Comparison of ENCODE assay signal across 9 cellular contexts in genomic region chr1:94383966-94384408, GRCh38. TPM values are rescaled to one million over a fixed set of nuclear protein-coding genes. Genes with fewer than 3 reads are reported as not detected.
DNase-seq lines count a peak whose midpoint lies in the region; ATAC-seq, FAIRE-seq and TF ChIP-seq lines count a peak whose summit lies in the region.
"Had no signal": no experiment of that assay in that cellular context is flagged by ENCODE, and none has a peak within 500 bp of the region (broad histone marks: within the 10 kb centered on the region; RNA-seq: fewer than 3 reads in every experiment).

No MANE protein-coding gene starts in this region.

- intact Hi-C loops in HepG2 (cut with micrococcal nuclease; ENCODE audit: unreplicated experiment), result loop anchor here (1.0 to 2.0 kb wide), 3 partner anchors 29 to 43 kb away; no protein-coding TSS in a partner anchor

- H3K9me3 Mint-ChIP-seq in T-cell, result peaks cover 0 to 5% (median 2%) of the 10 kb centered on the region in 3 donors

- H2AFZ ChIP-seq in HepG2 (ENCODE audit: low read length), result no peak overlapping the region

- peak overlapping the region; percentile 98 for H3K9ac ChIP-seq in HepG2 (ENCODE audit: insufficient read depth, low read depth, low read length)

- peak; percentile 81 to 98; a peak in 3 of 4 replicates for TF ChIP-seq EP300 in HepG2 (IDR thresholded peaks at IDR 0.05; ENCODE audit: low read depth in 2 of 2, low read length in 2 of 2)
- TF ChIP-seq EP300 in HepG2 (CRISPR knock-in tag; IDR thresholded peaks at IDR 0.05; ENCODE audit: borderline replicate concordance), result peak; percentile 93

- POLR2A ChIA-PET in T-cell (lab: Charles Lee), result no interaction called here
- POLR2A ChIA-PET in HepG2 (lab: Yijun Ruan, JAX), result interaction anchor here (0.9 to 2.6 kb wide), 13 partner anchors 9 to 340 kb away, joined by 3 to 61 read pairs (median 6); partner anchors contain the start of genes ABCD3 and ARHGAP29

- TF ChIP-seq CTCF in HepG2 (CRISPR knock-in tag; IDR thresholded peaks at IDR 0.05), result no peak

- DNase-seq in COLO668 (lab: John Stamatoyannopoulos, UW; ENCODE audit: unreplicated experiment), result peak; percentile 22
- DNase-seq in T-cell, result no peak
- DNase-seq in HepG2 (ENCODE audit: low spot score), result peak; percentile 99
- no peak for DNase-seq in NCI-H524 (lab: John Stamatoyannopoulos, UW)
- no peak for DNase-seq in Ammon's horn (ENCODE audit: low spot score)
- DNase-seq: stimulated activated CD4-positive, alpha-beta T cell treated with anti-CD3 and anti-CD28 coated beads, Interleukin-2, amount 100 ng/mL, for 48 hours had no signal

- peaks cover under 1% of the 10 kb centered on the region; the same call in 1 of the 2 replicates for H3K9me3 ChIP-seq in HepG2 (ENCODE audit: low read length)

- no peak for TF ChIP-seq RAD21 in HepG2 (CRISPR knock-in tag; IDR thresholded peaks at IDR 0.05)

- H3K27ac Mint-ChIP-seq in T-cell, result peak overlapping the region; percentile 28 to 64

- peak; percentile 63 to 89 for TF ChIP-seq POLR2A in HepG2 (IDR thresholded peaks at IDR 0.05; ENCODE audit: insufficient read depth in 1 of 2, low read depth in 2 of 2, low read length in 2 of 2)

- H3K4me1 ChIP-seq in HepG2 (ENCODE audit: insufficient read depth, low read length), result peaks cover 92% of the 10 kb centered on the region

- H3K27ac ChIP-seq in HepG2 (ENCODE audit: extremely low read length, insufficient read depth, low read length), result peak overlapping the region; percentile 100

- H3K4me3 ChIP-seq in HepG2 (replicated peaks in 1 of 3; ENCODE audit: insufficient read depth in 1 of 3, low read depth in 2 of 3, low read length in 3 of 3), result peak overlapping the region; percentile 20 to 63 (median 51); a peak in 2 of 6 replicates

- in situ Hi-C loops in HepG2 (cut with HindIII; ENCODE audit: extremely low pct_ligation_motif_present, low pct_unique_long_range_greater_than_20kb), result no loop called here

- peak overlapping the region; percentile 100 for H3K4me2 ChIP-seq in HepG2 (ENCODE audit: low read depth, low read length)

- H3K79me2 ChIP-seq in HepG2 (ENCODE audit: insufficient read depth, low read length), result no peaks in the 10 kb centered on the region

- WGBS in HepG2 (ENCODE audit: low lambda C conversion rate), result 0% methylated on average over 4 of the region's 4 CpGs

- H3K27me3 ChIP-seq in HepG2 (ENCODE audit: control insufficient read depth in 1 of 2, insufficient read depth in 2 of 2, low read length in 2 of 2), result no peaks in the 10 kb centered on the region; a peak in 1 of 5 replicates

- CTCF ChIA-PET in T-cell (lab: Charles Lee) (no interaction called here), HepG2 (lab: Yijun Ruan, JAX; ENCODE audit: low intra/inter-chr PET ratio, low total read pairs) (no interaction called here)

- ATAC-seq in GM21515 (IDR thresholded peaks at IDR 0.05; ENCODE audit: unreplicated experiment) (peak; percentile 64), T-cell (replicated peaks in 1 of 4) (no peak), HepG2 (peak; percentile 92), GM21526 (IDR thresholded peaks at IDR 0.05; ENCODE audit: low FRiP score, unreplicated experiment) (no peak), HG03521 (IDR thresholded peaks at IDR 0.05; ENCODE audit: unreplicated experiment) (no peak)

- FAIRE-seq in HepG2 (lab: Jason Lieb, UNC), result peak; percentile 99

- no peaks in the 10 kb centered on the region for H3K36me3 Mint-ChIP-seq in T-cell

- BruUV-seq in HepG2 (replicated peaks; lab: Mats Ljungman, UMichigan), result no TSS peak

- H3K4me3 Mint-ChIP-seq in T-cell, result peak overlapping the region in 1 of 3 donors; percentile 53

- no peaks in the 10 kb centered on the region for H4K20me1 ChIP-seq in HepG2 (ENCODE audit: insufficient read depth, low read length)

- H3K4me1 Mint-ChIP-seq in T-cell, result peaks cover 21 to 26% (median 22%) of the 10 kb centered on the region in 3 donors

- no peaks in the 10 kb centered on the region for H3K36me3 ChIP-seq in HepG2 (replicated peaks in 1 of 2; ENCODE audit: control insufficient read depth in 1 of 2, insufficient read depth in 2 of 2, low read length in 2 of 2)

- H3K27me3 Mint-ChIP-seq in T-cell, result peaks cover 0 to 3% of the 10 kb centered on the region in 2 donors

TF ChIP-seq in HepG2, 621 proteins besides CTCF, POLR2A, EP300 and RAD21 (continues in another document):
- TF ChIP-seq HOXA3 (CRISPR knock-in tag; IDR thresholded peaks at IDR 0.05) (peak; percentile 99), PATZ1 (CRISPR knock-in tag; IDR thresholded peaks at IDR 0.05) (0 out of 2 replicates have a peak, but pooled peaks have one; percentile 43), ZKSCAN5 (CRISPR knock-in tag; IDR thresholded peaks at IDR 0.05) (no peak)

RNA-seq across cellular contexts. Expression of gene ABCD3, which starts 34.2 kb away (rescaled TPM):
- total RNA-seq in T-cell (10 to 100 TPM; 17.3 to 29.9 (median 24.2) TPM), HepG2 (2016; rRNA removed; fragmentation: Illumina TruSeq; extraction: Trizol) (166 and 190 TPM in 2 replicates)
- total RNA-seq in HepG2 (2016; cell fraction: cytosol; rRNA removed; fragmentation: Illumina TruSeq; extraction: Trizol; ENCODE audit: low read depth), result 66.2 and 84.8 TPM in 2 replicates
- total RNA-seq in HepG2 (2016; cell fraction: insoluble cytoplasmic fraction; rRNA removed; fragmentation: Illumina TruSeq; extraction: Trizol), result 168 and 184 TPM in 2 replicates
- 66.9 and 77.6 TPM in 2 replicates for total RNA-seq in HepG2 (2016; cell fraction: membrane; rRNA removed; fragmentation: Illumina TruSeq; extraction: Trizol)
- total RNA-seq in HepG2 (2016; cell fraction: nucleus; rRNA removed; fragmentation: Illumina TruSeq; extraction: Trizol), result 154 and 164 TPM in 2 replicates
- 22.4 and 27.5 TPM in 2 replicates for polyA plus RNA-seq in HepG2 (2011; rRNA removed)
- polyA plus RNA-seq in HepG2 (2011; cell fraction: cytosol; rRNA removed), result 8.7 and 15.2 TPM in 2 replicates
- 24.3 and 26.2 TPM in 2 replicates for polyA plus RNA-seq in HepG2 (2011; cell fraction: nucleus; rRNA removed)
- 41.7 and 57.2 TPM in 2 replicates for polyA plus RNA-seq in HepG2 (2012)
- polyA plus RNA-seq in HepG2 (2016; cell fraction: cytosol; fragmentation: Illumina TruSeq; extraction: Trizol; ENCODE audit: low read depth), result 8.6 and 8.9 TPM in 2 replicates
- 123 and 132 TPM in 2 replicates for polyA plus RNA-seq in HepG2 (2016; cell fraction: insoluble cytoplasmic fraction; fragmentation: Illumina TruSeq; extraction: Trizol; ENCODE audit: low read depth)
- polyA plus RNA-seq in HepG2 (2016; cell fraction: membrane; fragmentation: Illumina TruSeq; extraction: Trizol; ENCODE audit: low read depth), result 19.5 and 20.3 TPM in 2 replicates
- polyA plus RNA-seq in HepG2 (2016; cell fraction: nucleus; fragmentation: Illumina TruSeq; extraction: Trizol; ENCODE audit: insufficient read depth, low read depth), result 156 TPM in 2 replicates
- 16.6 and 17.0 TPM in 2 replicates for polyA minus RNA-seq in HepG2 (2011; rRNA and poly(A)+ RNA removed; ENCODE audit: low replicate concordance)
- polyA minus RNA-seq in HepG2 (2011; cell fraction: cytosol; rRNA and poly(A)+ RNA removed), result 39.1 and 39.2 TPM in 2 replicates
- polyA minus RNA-seq in HepG2 (2011; cell fraction: nucleus; rRNA and poly(A)+ RNA removed), result 124 and 125 TPM in 2 replicates

Comparison
In these comparisons a context has a peak if more than half of its experiments do, and no peak if none do; other contexts are left out.
1. DNase-seq: peak in COLO668 (single experiment) and HepG2 (single experiment); none in T-cell (0 of 34), NCI-H524 (0 of 2) and Ammon's horn (single experiment).
2. ATAC-seq: peak in GM21515 (single experiment) and HepG2 (single experiment); none in T-cell (0 of 4), GM21526 (single experiment) and HG03521 (single experiment).